In the genomic region with DNA sequence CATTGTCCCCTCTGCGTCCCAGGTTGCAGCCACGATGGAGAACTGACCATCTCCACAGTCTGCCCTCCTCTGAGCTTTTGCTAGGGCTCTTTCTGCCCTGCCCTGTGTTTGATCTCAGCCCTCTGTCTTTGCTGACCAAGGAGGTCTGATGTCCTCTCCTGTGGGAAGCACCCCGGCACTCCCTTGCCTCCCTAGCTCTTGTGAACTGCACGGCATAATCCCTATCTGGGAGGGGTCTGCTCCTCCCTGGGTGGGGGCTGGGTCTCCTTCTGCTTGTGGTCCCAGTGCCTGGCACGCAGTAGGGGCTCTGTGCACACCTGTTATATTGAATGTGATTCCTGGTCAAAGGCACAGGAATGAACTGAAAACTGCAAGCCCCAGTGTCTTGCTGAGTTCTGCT, we compare ENCODE assay signal across 4 cellular contexts.
TF ChIP-seq lines count a peak whose summit lies in the region.

No MANE protein-coding gene starts in this region.

TF ChIP-seq in SK-N-SH, 30 proteins besides CTCF, POLR2A, EP300 and RAD21 (continues in another document):
- TF ChIP-seq SIN3A (IDR thresholded peaks at IDR 0.05; ENCODE audit: borderline replicate concordance, low read depth, low read length) (no peak), FOXJ3 (CRISPR knock-in tag; IDR thresholded peaks at IDR 0.05) (no peak), NFIC (IDR thresholded peaks at IDR 0.05; ENCODE audit: borderline replicate concordance) (no peak), POLR2AphosphoS5 (IDR thresholded peaks at IDR 0.05; ENCODE audit: low read depth, low read length) (no peak), TEAD4 (IDR thresholded peaks at IDR 0.05; ENCODE audit: borderline replicate concordance, insufficient read depth) (no peak)
- TF ChIP-seq, protein P1, sequence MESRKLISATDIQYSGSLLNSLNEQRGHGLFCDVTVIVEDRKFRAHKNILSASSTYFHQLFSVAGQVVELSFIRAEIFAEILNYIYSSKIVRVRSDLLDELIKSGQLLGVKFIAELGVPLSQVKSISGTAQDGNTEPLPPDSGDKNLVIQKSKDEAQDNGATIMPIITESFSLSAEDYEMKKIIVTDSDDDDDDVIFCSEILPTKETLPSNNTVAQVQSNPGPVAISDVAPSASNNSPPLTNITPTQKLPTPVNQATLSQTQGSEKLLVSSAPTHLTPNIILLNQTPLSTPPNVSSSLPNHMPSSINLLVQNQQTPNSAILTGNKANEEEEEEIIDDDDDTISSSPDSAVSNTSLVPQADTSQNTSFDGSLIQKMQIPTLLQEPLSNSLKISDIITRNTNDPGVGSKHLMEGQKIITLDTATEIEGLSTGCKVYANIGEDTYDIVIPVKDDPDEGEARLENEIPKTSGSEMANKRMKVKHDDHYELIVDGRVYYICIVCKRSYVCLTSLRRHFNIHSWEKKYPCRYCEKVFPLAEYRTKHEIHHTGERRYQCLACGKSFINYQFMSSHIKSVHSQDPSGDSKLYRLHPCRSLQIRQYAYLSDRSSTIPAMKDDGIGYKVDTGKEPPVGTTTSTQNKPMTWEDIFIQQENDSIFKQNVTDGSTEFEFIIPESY (IDR thresholded peaks at IDR 0.05; ENCODE audit: borderline replicate concordance, low read depth): no peak
- TF ChIP-seq, protein P2, sequence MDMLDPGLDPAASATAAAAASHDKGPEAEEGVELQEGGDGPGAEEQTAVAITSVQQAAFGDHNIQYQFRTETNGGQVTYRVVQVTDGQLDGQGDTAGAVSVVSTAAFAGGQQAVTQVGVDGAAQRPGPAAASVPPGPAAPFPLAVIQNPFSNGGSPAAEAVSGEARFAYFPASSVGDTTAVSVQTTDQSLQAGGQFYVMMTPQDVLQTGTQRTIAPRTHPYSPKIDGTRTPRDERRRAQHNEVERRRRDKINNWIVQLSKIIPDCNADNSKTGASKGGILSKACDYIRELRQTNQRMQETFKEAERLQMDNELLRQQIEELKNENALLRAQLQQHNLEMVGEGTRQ (IDR thresholded peaks at IDR 0.05; ENCODE audit: borderline replicate concordance, low read depth, low read length): no peak

TF ChIP-seq in SK-N-SH treated with all-trans-retinoic acid at 6 μM for 48 hours, 23 proteins besides CTCF, POLR2A, EP300 and RAD21:
- TF ChIP-seq ZFP30 (CRISPR knock-in tag; IDR thresholded peaks at IDR 0.05) (no peak), BACH2 (CRISPR knock-in tag; IDR thresholded peaks at IDR 0.05; ENCODE audit: borderline replicate concordance) (no peak), ESRRG (CRISPR knock-in tag; IDR thresholded peaks at IDR 0.05) (no peak), ARNTL (CRISPR knock-in tag; IDR thresholded peaks at IDR 0.05; ENCODE audit: borderline replicate concordance, low read depth) (no peak), CSDC2 (CRISPR knock-in tag; IDR thresholded peaks at IDR 0.05) (no peak), ZFP3 (CRISPR knock-in tag; IDR thresholded peaks at IDR 0.05) (no peak)
- TF ChIP-seq, protein P3, sequence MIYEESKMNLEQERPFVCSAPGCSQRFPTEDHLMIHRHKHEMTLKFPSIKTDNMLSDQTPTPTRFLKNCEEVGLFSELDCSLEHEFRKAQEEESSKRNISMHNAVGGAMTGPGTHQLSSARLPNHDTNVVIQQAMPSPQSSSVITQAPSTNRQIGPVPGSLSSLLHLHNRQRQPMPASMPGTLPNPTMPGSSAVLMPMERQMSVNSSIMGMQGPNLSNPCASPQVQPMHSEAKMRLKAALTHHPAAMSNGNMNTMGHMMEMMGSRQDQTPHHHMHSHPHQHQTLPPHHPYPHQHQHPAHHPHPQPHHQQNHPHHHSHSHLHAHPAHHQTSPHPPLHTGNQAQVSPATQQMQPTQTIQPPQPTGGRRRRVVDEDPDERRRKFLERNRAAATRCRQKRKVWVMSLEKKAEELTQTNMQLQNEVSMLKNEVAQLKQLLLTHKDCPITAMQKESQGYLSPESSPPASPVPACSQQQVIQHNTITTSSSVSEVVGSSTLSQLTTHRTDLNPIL (CRISPR knock-in tag; IDR thresholded peaks at IDR 0.05; ENCODE audit: low read depth): no peak

TF ChIP-seq in IMR-90, 13 proteins besides CTCF, POLR2A, EP300 and RAD21:
- no peak for TF ChIP-seq NFE2L2 (IDR thresholded peaks at IDR 0.05; ENCODE audit: low read depth, low read length)
TF ChIP-seq in IMR-90: peak in this region for 0.

TF ChIP-seq in H1, 55 proteins besides CTCF, POLR2A, EP300 and RAD21:
- TF ChIP-seq RFX5 (IDR thresholded peaks at IDR 0.05; ENCODE audit: borderline replicate concordance, low read depth, low read length) (no peak), HDAC6 (IDR thresholded peaks at IDR 0.05; ENCODE audit: low read depth, low read length) (no peak), GABPA (IDR thresholded peaks at IDR 0.05; ENCODE audit: borderline replicate concordance, insufficient read depth, low read length) (no peak), BCL11A (IDR thresholded peaks at IDR 0.05; ENCODE audit: low read depth in 2 of 2, low read length in 2 of 2) (no peak), KDM5A (IDR thresholded peaks at IDR 0.05; ENCODE audit: low read length) (no peak), FOSL1 (IDR thresholded peaks at IDR 0.05; ENCODE audit: insufficient read depth, low read depth, low read length) (no peak), TAF1 (IDR thresholded peaks at IDR 0.05; ENCODE audit: low read depth, low read length) (no peak), ZNF274 (IDR thresholded peaks at IDR 0.05; ENCODE audit: borderline replicate concordance, extremely low read depth, low read length) (no peak), EZH2 (IDR thresholded peaks at IDR 0.05; ENCODE audit: low read depth, low read length, severe bottlenecking) (no peak), TEAD4 (IDR thresholded peaks at IDR 0.05; ENCODE audit: low read depth, low read length) (no peak), CHD2 (IDR thresholded peaks at IDR 0.05; ENCODE audit: low read length) (no peak)
- TF ChIP-seq, protein P4, sequence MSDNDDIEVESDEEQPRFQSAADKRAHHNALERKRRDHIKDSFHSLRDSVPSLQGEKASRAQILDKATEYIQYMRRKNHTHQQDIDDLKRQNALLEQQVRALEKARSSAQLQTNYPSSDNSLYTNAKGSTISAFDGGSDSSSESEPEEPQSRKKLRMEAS (IDR thresholded peaks at IDR 0.05): no peak
- TF ChIP-seq, protein P2 (IDR thresholded peaks at IDR 0.05; ENCODE audit: low read length): no peak
